In genomic region chr14:34872822-34873590, GRCh38 we compare ENCODE assay signal across 8 cellular contexts. TPM values are rescaled to one million over a fixed set of nuclear protein-coding genes. Genes with fewer than 3 reads are reported as not detected.
DNase-seq lines count a peak whose midpoint lies in the region; ATAC-seq, FAIRE-seq and TF ChIP-seq lines count a peak whose summit lies in the region.

No MANE protein-coding gene starts in this region.

- H3K36me3 ChIP-seq in mucosa of stomach (ENCODE audit: control insufficient read depth, insufficient read depth, low read length), result no peaks in the 10 kb centered on the region

- H3K4me1 ChIP-seq in mucosa of stomach (ENCODE audit: control insufficient read depth, insufficient read depth, low read length), result no peaks in the 10 kb centered on the region

- peak overlapping the region; percentile 97 for H3K9ac ChIP-seq in mucosa of stomach (ENCODE audit: low read length)

- no peaks in the 10 kb centered on the region for H3K27me3 ChIP-seq in mucosa of stomach (ENCODE audit: control insufficient read depth, insufficient read depth, low read length)

- H3K9me3 ChIP-seq in mucosa of stomach (ENCODE audit: control insufficient read depth, low read length), result no peaks in the 10 kb centered on the region

- peak overlapping the region; percentile 99 for H3K27ac ChIP-seq in coronary artery

- TF ChIP-seq POLR2A in GM12891 (IDR thresholded peaks at IDR 0.05; ENCODE audit: low read depth, low read length), result no peak

- peak; percentile 56 for DNase-seq in AG08396 (ENCODE audit: low spot score)
- peak; percentile 8 for DNase-seq in GM12891 (ENCODE audit: insufficient read length, low spot score)
- peak; percentile 73 for DNase-seq in OCI-M1 (lab: John Stamatoyannopoulos, UW)
- DNase-seq in coronary artery (ENCODE audit: low spot score), result no peak
- DNase-seq in iPS-NIHi11 (ENCODE audit: low spot score), result no peak
- no peak for DNase-seq in cerebellar nuclear complex (lab: John Stamatoyannopoulos, UW)

- TF ChIP-seq CTCF in coronary artery (IDR thresholded peaks at IDR 0.05), result no peak

- FAIRE-seq in GM12891 (lab: Jason Lieb, UNC), result no peak

- ATAC-seq in HG03095 (IDR thresholded peaks at IDR 0.05; ENCODE audit: unreplicated experiment), result peak; percentile 7

- H3K4me3 ChIP-seq in coronary artery (peak overlapping the region; percentile 98), mucosa of stomach (ENCODE audit: low read length) (peak overlapping the region; percentile 90)

TF ChIP-seq in GM12891, 5 proteins besides CTCF, POLR2A, EP300 and RAD21:
- TF ChIP-seq TAF1 (IDR thresholded peaks at IDR 0.05; ENCODE audit: low read depth, low read length) (0 out of 2 replicates have a peak, but pooled peaks have one; percentile 21), POU2F2 (IDR thresholded peaks at IDR 0.05; ENCODE audit: low read depth, low read length) (no peak)
TF ChIP-seq in GM12891: peak in this region for 1.

RNA-seq across cellular contexts. Expression of gene BAZ1A, which starts 2.2 kb away (rescaled TPM):
- polyA plus RNA-seq in GM12891 (2012; ENCODE audit: low read depth, missing spikeins), result 27.6 TPM

Comparison
In these comparisons a context has a peak if more than half of its experiments do, and no peak if none do; other contexts are left out.
1. DNase-seq: peak in AG08396 (single experiment), GM12891 (single experiment) and OCI-M1 (single experiment); none in coronary artery (single experiment), iPS-NIHi11 (single experiment) and cerebellar nuclear complex (0 of 2).